Comparison of ENCODE assay signal across 8 cellular contexts in genomic region chr9:100284247-100284646, GRCh38.
"Had no signal": no experiment of that assay in that cellular context is flagged by ENCODE, and none has a peak within 500 bp of the region (broad histone marks: within the 10 kb centered on the region; RNA-seq: fewer than 3 reads in every experiment).

No MANE protein-coding gene starts in this region.

- H3K4me3 Mint-ChIP-seq: H9, IgD-negative memory B cell had no signal

- H3K27me3 Mint-ChIP-seq: IgD-negative memory B cell had no signal

- H3K27ac Mint-ChIP-seq: IgD-negative memory B cell had no signal

- ATAC-seq: HepG2 had no signal

- H3K4me2 ChIP-seq: KMS-11 had no signal

- H2AFZ ChIP-seq: GM23248 had no signal

- H3K4me1 Mint-ChIP-seq: H9, IgD-negative memory B cell had no signal

- H3K4me3 ChIP-seq: GM23248 had no signal

- H3K27ac ChIP-seq: GM23248, HL-60, KMS-11 had no signal

- H3K9ac ChIP-seq: GM23248, KMS-11 had no signal

- DNase-seq: GM23248, H9, HCEC 1CT, KBM-7 had no signal
